In the genomic region with DNA sequence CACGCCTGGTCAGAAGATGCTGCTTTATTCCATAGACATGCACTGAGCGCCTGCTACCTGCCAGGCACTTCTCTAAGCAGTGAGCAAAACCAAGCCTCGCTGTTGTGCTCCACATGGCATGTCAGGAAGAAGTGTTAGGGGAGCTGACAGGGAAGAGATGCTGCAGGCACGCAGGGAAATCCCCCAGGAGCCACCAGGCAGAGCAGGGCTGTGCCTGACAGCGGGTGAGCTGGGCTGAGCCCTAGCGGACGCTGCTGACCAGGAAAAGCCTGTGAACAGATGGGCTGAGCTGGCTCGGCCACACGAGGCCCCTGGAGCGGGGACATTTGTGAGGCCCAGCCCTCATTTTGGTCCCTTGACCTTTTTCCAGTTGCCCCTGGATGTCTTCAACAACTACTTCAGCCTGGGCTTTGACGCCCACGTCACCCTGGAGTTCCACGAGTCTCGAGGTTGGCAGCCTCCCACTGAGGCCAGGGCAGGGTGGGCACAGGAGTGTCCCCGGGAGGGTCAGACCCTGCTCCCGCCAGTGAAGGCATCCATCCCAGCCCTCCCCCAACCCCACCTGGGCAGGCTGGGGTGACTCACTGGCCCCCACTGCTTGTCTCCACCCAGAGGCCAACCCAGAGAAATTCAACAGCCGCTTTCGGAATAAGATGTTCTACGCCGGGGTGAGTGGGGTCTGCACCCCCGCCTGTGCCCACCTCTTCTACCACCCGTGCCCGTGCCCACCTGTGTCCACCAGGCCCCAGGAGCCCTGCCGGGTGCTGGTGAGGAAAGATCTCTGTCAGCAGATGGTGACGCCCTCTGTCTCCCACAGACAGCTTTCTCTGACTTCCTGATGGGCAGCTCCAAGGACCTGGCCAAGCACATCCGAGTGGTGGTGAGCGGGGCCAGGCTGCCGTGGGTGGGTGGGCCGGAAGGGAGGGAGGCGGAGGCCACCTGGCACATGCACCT, we compare ENCODE assay signal across 28 cellular contexts. TPM values are rescaled to one million over a fixed set of nuclear protein-coding genes. Genes with fewer than 3 reads are reported as not detected.
"Had no signal": no experiment of that assay in that cellular context is flagged by ENCODE, and none has a peak within 500 bp of the region (broad histone marks: within the 10 kb centered on the region; RNA-seq: fewer than 3 reads in every experiment).

No MANE protein-coding gene starts in this region.

- H3K9me3 ChIP-seq: MG63, SJSA1 had no signal

- H3K9ac ChIP-seq: KMS-11 had no signal

- H3K27ac ChIP-seq: KMS-11, SJSA1 had no signal

- H3K27me3 ChIP-seq: MG63, SJSA1 had no signal

- H3K4me2 ChIP-seq: KMS-11 had no signal

- H3K9me3 Mint-ChIP-seq: activated naive CD4-positive, alpha-beta T cell treated with anti-CD3 and anti-CD28 coated beads for 36 hours; activated T-cell treated with anti-CD3 and anti-CD28 coated beads, Interleukin-2, amount 50 U/mL, for 4 hours; brain; T-helper 1 cell treated with Interleukin-12 subunit alpha and Interleukin-12 subunit beta and Interleukin-4 antibody, amounts not matched to agents 30 μg/mL and 1 μg/mL, for 36 hours; WTC11 had no signal

- H3K4me3 ChIP-seq: MG63, SJSA1 had no signal

- DNase-seq: activated CD4-positive, alpha-beta T cell treated with anti-CD3 and anti-CD28 coated beads for 48 hours; activated CD4-positive, alpha-beta T cell treated with anti-CD3 and anti-CD28 coated beads, Interleukin-2, amount 50 U/mL, for 48 hours; activated CD4-positive, CD25-positive, alpha-beta regulatory T cell treated with anti-CD3 and anti-CD28 coated beads, Interleukin-2, amount 50 U/mL, for 72 hours; activated CD8-positive, alpha-beta memory T cell treated with anti-CD3 and anti-CD28 coated beads for 24 hours; activated gamma-delta T cell; activated naive CD4-positive, alpha-beta T cell treated with anti-CD3 and anti-CD28 coated beads for 36 hours; activated T-cell treated with anti-CD3 and anti-CD28 coated beads, Interleukin-2, amount 50 U/mL, for 4 hours; amygdala; MG63; NCI-H1105; NCI-H1436; NCI-H1694 treated with DMSO at 0.1 percent for 48 hours; NCI-H2029 treated with DMSO at 0.1 percent for 48 hours; NCI-H345; NCI-H510A; NCI-H526 treated with DMSO at 0.1 percent for 48 hours; NCI-H82; OCI-M1; Right ventricle myocardium superior; RPMI8226 had no signal

- H3K27me3 Mint-ChIP-seq: activated naive CD8-positive, alpha-beta T cell; brain had no signal

- ATAC-seq: activated T-cell treated with anti-CD3 and anti-CD28 coated beads, Interleukin-2, amount 50 U/mL, for 4 hours; Panc1; WTC11 had no signal

- H3K27ac Mint-ChIP-seq: activated naive CD4-positive, alpha-beta T cell treated with anti-CD3 and anti-CD28 coated beads for 36 hours; activated naive CD8-positive, alpha-beta T cell; WTC11 had no signal

- H3K36me3 Mint-ChIP-seq: activated naive CD8-positive, alpha-beta T cell had no signal

- H3K4me3 Mint-ChIP-seq: activated naive CD4-positive, alpha-beta T cell treated with anti-CD3 and anti-CD28 coated beads for 36 hours; activated naive CD8-positive, alpha-beta T cell; activated T-cell treated with anti-CD3 and anti-CD28 coated beads, Interleukin-2, amount 50 U/mL, for 4 hours; brain; T-helper 1 cell treated with Interleukin-12 subunit alpha and Interleukin-12 subunit beta and Interleukin-4 antibody, amounts not matched to agents 30 μg/mL and 1 μg/mL, for 36 hours; WTC11 had no signal

- FAIRE-seq: astrocyte had no signal

RNA-seq across cellular contexts. Expression of gene CHRM4, which starts 17.5 kb away (rescaled TPM):
- total RNA-seq: activated naive CD4-positive, alpha-beta T cell treated with anti-CD3 and anti-CD28 coated beads for 36 hours; Right ventricle myocardium superior had no signal
